In genomic region chr9:130117376-130117775, GRCh38 we compare ENCODE assay signal across 15 cellular contexts. TPM values are rescaled to one million over a fixed set of nuclear protein-coding genes. Genes with fewer than 3 reads are reported as not detected.
A peak's percentile ranks its signal among the peaks of the same experiment; 100 is the strongest.
DNase-seq lines count a peak whose midpoint lies in the region; ATAC-seq and TF ChIP-seq lines count a peak whose summit lies in the region.
"Had no signal": no experiment of that assay in that cellular context is flagged by ENCODE, and none has a peak within 500 bp of the region (broad histone marks: within the 10 kb centered on the region; RNA-seq: fewer than 3 reads in every experiment).

No MANE protein-coding gene starts in this region.

- no peak overlapping the region for H3K9ac ChIP-seq in endodermal cell (ENCODE audit: extremely low read depth, low read length, poor library complexity, severe bottlenecking)

- H3K4me2 ChIP-seq in osteoblast (ENCODE audit: insufficient read depth, low read length) = peak overlapping the region; percentile 35

- peak overlapping the region; percentile 43 for H3K27ac Mint-ChIP-seq in activated CD8-positive, alpha-beta T cell treated with anti-CD3 and anti-CD28 coated beads, Interleukin-2, amount 10 ng/mL, durations not matched to agents 7 days and 5 days
- H3K27ac Mint-ChIP-seq in activated CD8-positive, alpha-beta T cell treated with anti-CD3 and anti-CD28 coated beads for 36 hours = no peak overlapping the region
- peak overlapping the region; percentile 75 for H3K27ac Mint-ChIP-seq in endodermal cell
- H3K27ac Mint-ChIP-seq: activated CD4-positive, alpha-beta memory T cell treated with anti-CD3 and anti-CD28 coated beads, Interleukin-2, amount 10 ng/mL, durations not matched to agents 7 days and 5 days had no signal

- H3K36me3 ChIP-seq in endodermal cell (ENCODE audit: control insufficient read depth, insufficient read depth, low read length) = peaks cover 33% of the 10 kb centered on the region
- H3K36me3 ChIP-seq in osteoblast (ENCODE audit: insufficient read depth, low read length) = peaks cover 10% of the 10 kb centered on the region
- H3K36me3 ChIP-seq in vagina = peaks cover 0 to 14% of the 10 kb centered on the region in 2 donors

- peaks cover 10% of the 10 kb centered on the region for H3K36me3 Mint-ChIP-seq in activated CD8-positive, alpha-beta T cell treated with anti-CD3 and anti-CD28 coated beads, Interleukin-2, amount 10 ng/mL, durations not matched to agents 7 days and 5 days (ENCODE audit: low read depth)
- peaks cover 6% of the 10 kb centered on the region for H3K36me3 Mint-ChIP-seq in activated CD8-positive, alpha-beta T cell treated with anti-CD3 and anti-CD28 coated beads for 36 hours (ENCODE audit: low read depth)
- peaks cover 23% of the 10 kb centered on the region for H3K36me3 Mint-ChIP-seq in endodermal cell (ENCODE audit: low read depth)

- no peaks in the 10 kb centered on the region for H4K20me1 ChIP-seq in osteoblast (ENCODE audit: insufficient read depth, low read length)

- no peak overlapping the region for H3K4me3 Mint-ChIP-seq in activated CD8-positive, alpha-beta T cell treated with anti-CD3 and anti-CD28 coated beads, Interleukin-2, amount 10 ng/mL, durations not matched to agents 7 days and 5 days
- no peak overlapping the region for H3K4me3 Mint-ChIP-seq in activated CD8-positive, alpha-beta T cell treated with anti-CD3 and anti-CD28 coated beads for 36 hours
- no peak overlapping the region for H3K4me3 Mint-ChIP-seq in endodermal cell
- H3K4me3 Mint-ChIP-seq: activated CD4-positive, alpha-beta memory T cell treated with anti-CD3 and anti-CD28 coated beads, Interleukin-2, amount 10 ng/mL, durations not matched to agents 7 days and 5 days; CD14-positive monocyte had no signal

- H3K79me2 ChIP-seq in osteoblast (ENCODE audit: insufficient read depth, low read length) = peaks cover 5% of the 10 kb centered on the region

- no peaks in the 10 kb centered on the region for H3K4me1 Mint-ChIP-seq in activated CD8-positive, alpha-beta T cell treated with anti-CD3 and anti-CD28 coated beads, Interleukin-2, amount 10 ng/mL, durations not matched to agents 7 days and 5 days (ENCODE audit: low read depth)
- H3K4me1 Mint-ChIP-seq in activated CD8-positive, alpha-beta T cell treated with anti-CD3 and anti-CD28 coated beads for 36 hours (ENCODE audit: low read depth) = peaks cover 8% of the 10 kb centered on the region
- H3K4me1 Mint-ChIP-seq in endodermal cell = peaks cover 30% of the 10 kb centered on the region
- H3K4me1 Mint-ChIP-seq: CD14-positive monocyte had no signal

- no peak for TF ChIP-seq POLR2A in vagina (IDR thresholded peaks at IDR 0.05)

- no peaks in the 10 kb centered on the region for H3K27me3 Mint-ChIP-seq in activated CD8-positive, alpha-beta T cell treated with anti-CD3 and anti-CD28 coated beads, Interleukin-2, amount 10 ng/mL, durations not matched to agents 7 days and 5 days (ENCODE audit: low read depth)
- no peaks in the 10 kb centered on the region for H3K27me3 Mint-ChIP-seq in activated CD8-positive, alpha-beta T cell treated with anti-CD3 and anti-CD28 coated beads for 36 hours
- H3K27me3 Mint-ChIP-seq in endodermal cell (ENCODE audit: insufficient read depth) = no peaks in the 10 kb centered on the region
- H3K27me3 Mint-ChIP-seq: activated CD4-positive, alpha-beta memory T cell treated with anti-CD3 and anti-CD28 coated beads, Interleukin-2, amount 10 ng/mL, durations not matched to agents 7 days and 5 days had no signal

- H3K27me3 ChIP-seq in endodermal cell (ENCODE audit: control insufficient read depth, insufficient read depth, low read length, poor library complexity, severe bottlenecking) (no peaks in the 10 kb centered on the region), osteoblast (ENCODE audit: insufficient read depth, low read length) (no peaks in the 10 kb centered on the region), vagina (no peaks in the 10 kb centered on the region)

- H3K9me3 Mint-ChIP-seq in activated CD8-positive, alpha-beta T cell treated with anti-CD3 and anti-CD28 coated beads, Interleukin-2, amount 10 ng/mL, durations not matched to agents 7 days and 5 days (ENCODE audit: insufficient read depth) = no peaks in the 10 kb centered on the region
- H3K9me3 Mint-ChIP-seq in activated CD8-positive, alpha-beta T cell treated with anti-CD3 and anti-CD28 coated beads for 36 hours = no peaks in the 10 kb centered on the region
- no peaks in the 10 kb centered on the region for H3K9me3 Mint-ChIP-seq in endodermal cell
- H3K9me3 Mint-ChIP-seq: activated CD4-positive, alpha-beta memory T cell treated with anti-CD3 and anti-CD28 coated beads, Interleukin-2, amount 10 ng/mL, durations not matched to agents 7 days and 5 days; CD14-positive monocyte had no signal

- no peak for TF ChIP-seq CTCF in activated CD8-positive, alpha-beta T cell treated with anti-CD3 and anti-CD28 coated beads for 36 hours (IDR thresholded peaks at IDR 0.05)
- TF ChIP-seq CTCF in endodermal cell (conservative IDR thresholded peaks at IDR 0.05) = no peak
- TF ChIP-seq CTCF in osteoblast (IDR thresholded peaks at IDR 0.05; ENCODE audit: extremely low read depth, low read depth, low read length) = no peak
- TF ChIP-seq CTCF in vagina (IDR thresholded peaks at IDR 0.05) = no peak

- POLR2A ChIA-PET in activated CD8-positive, alpha-beta T cell treated with anti-CD3 and anti-CD28 coated beads, Interleukin-2, amount 10 ng/mL, durations not matched to agents 7 days and 5 days (lab: Charles Lee) = no interaction called here
- POLR2A ChIA-PET in activated CD8-positive, alpha-beta T cell treated with anti-CD3 and anti-CD28 coated beads for 36 hours (lab: Charles Lee) = interaction anchor here (0.9 to 1.4 kb wide), 2 partner anchors 8 to 11 kb away, joined by 3 to 7 read pairs; no protein-coding TSS in a partner anchor

- no peak for DNase-seq in activated CD8-positive, alpha-beta T cell treated with anti-CD3 and anti-CD28 coated beads, Interleukin-2, amount 10 ng/mL, durations not matched to agents 7 days and 5 days
- DNase-seq in activated CD8-positive, alpha-beta T cell treated with anti-CD3 and anti-CD28 coated beads for 36 hours = no peak
- DNase-seq in endodermal cell (no peak), osteoblast (ENCODE audit: insufficient read length, low spot score, missing footprints) (no peak), vagina (ENCODE audit: extremely low spot score in 2 of 2) (no peak), ureter (ENCODE audit: low spot score) (no peak), cortex of kidney (lab: John Stamatoyannopoulos, UW) (no peak), AG08395 (ENCODE audit: low spot score) (no peak)
- DNase-seq: 8988T; activated CD4-positive, alpha-beta memory T cell treated with anti-CD3 and anti-CD28 coated beads, Interleukin-2, amount 10 ng/mL, durations not matched to agents 7 days and 5 days; DMS53; kidney; NCI-H1930 had no signal

- 88 to 91% methylated on average over 7 to 9 of the region's 9 CpGs for WGBS in endodermal cell (ENCODE audit: insufficient coverage in 1 of 2, insufficient read length in 1 of 2), 2 experiments

- H3K4me3 ChIP-seq in endodermal cell (ENCODE audit: low read length) = no peak overlapping the region
- H3K4me3 ChIP-seq in osteoblast (ENCODE audit: insufficient read depth, low read length) = no peak overlapping the region
- no peak overlapping the region for H3K4me3 ChIP-seq in vagina
- H3K4me3 ChIP-seq: thoracic aorta had no signal

- intact Hi-C loops in activated CD8-positive, alpha-beta T cell treated with anti-CD3 and anti-CD28 coated beads for 36 hours (cut with micrococcal nuclease) = no loop called here
- intact Hi-C loops in vagina (cut with DNase I) = no loop called here

- no peak for ATAC-seq in activated CD8-positive, alpha-beta T cell treated with anti-CD3 and anti-CD28 coated beads, Interleukin-2, amount 10 ng/mL, durations not matched to agents 7 days and 5 days
- ATAC-seq in activated CD8-positive, alpha-beta T cell treated with anti-CD3 and anti-CD28 coated beads for 36 hours = no peak

- H2AFZ ChIP-seq in osteoblast (ENCODE audit: low read length) = no peak overlapping the region

- CTCF ChIA-PET in activated CD8-positive, alpha-beta T cell treated with anti-CD3 and anti-CD28 coated beads, Interleukin-2, amount 10 ng/mL, durations not matched to agents 7 days and 5 days (lab: Charles Lee) = interaction anchor here (1.0 to 1.3 kb wide), 3 partner anchors 9 to 12 kb away, joined by 3 to 4 read pairs (median 4); no protein-coding TSS in a partner anchor
- CTCF ChIA-PET in activated CD8-positive, alpha-beta T cell treated with anti-CD3 and anti-CD28 coated beads for 36 hours (lab: Charles Lee) = interaction anchor here (2.0 to 2.8 kb wide), 2 partner anchors 10 to 125 kb away, joined by 7 to 12 read pairs; no protein-coding TSS in a partner anchor

- H3K4me1 ChIP-seq in endodermal cell (ENCODE audit: control insufficient read depth, insufficient read depth, low read length) (no peaks in the 10 kb centered on the region), osteoblast (ENCODE audit: insufficient read depth, low read length) (peaks cover 22% of the 10 kb centered on the region), vagina (peaks cover 20% of the 10 kb centered on the region)

- H3K9me3 ChIP-seq in endodermal cell (ENCODE audit: control insufficient read depth, low read length) (no peaks in the 10 kb centered on the region), osteoblast (ENCODE audit: low read depth, low read length) (no peaks in the 10 kb centered on the region), vagina (no peaks in the 10 kb centered on the region)
- H3K9me3 ChIP-seq: thoracic aorta had no signal

- H3K27ac ChIP-seq in endodermal cell (ENCODE audit: low read depth, low read length) (no peak overlapping the region), osteoblast (ENCODE audit: low read depth, low read length) (peak overlapping the region; percentile 78), vagina (peak overlapping the region; percentile 56)

RNA-seq across cellular contexts. Expression of gene NCS1, which starts 54.8 kb away (rescaled TPM):
- total RNA-seq in activated CD8-positive, alpha-beta T cell treated with anti-CD3 and anti-CD28 coated beads, Interleukin-2, amount 10 ng/mL, durations not matched to agents 7 days and 5 days = 1 to 10 TPM; 3.3 TPM
- 10 to 100 TPM; 21.2 to 21.3 TPM for total RNA-seq in activated CD8-positive, alpha-beta T cell treated with anti-CD3 and anti-CD28 coated beads for 36 hours
- 10 to 100 TPM; 40.6 to 47.7 TPM for total RNA-seq in endodermal cell
- 26.5 TPM for polyA plus RNA-seq in endodermal cell (2013, experiment 1 of 2)
- 28.0 TPM for polyA plus RNA-seq in endodermal cell (2013, experiment 2 of 2)
- total RNA-seq in osteoblast = 43.0 and 49.9 TPM in 2 replicates
- total RNA-seq in vagina = 20.4 TPM
- 54.6 TPM for total RNA-seq in ureter
- polyA plus RNA-seq: CD14-positive monocyte had no signal
